1 cellular context compared by ENCODE assay signal in genomic region chr3:57068437-57069089, GRCh38.
A peak's percentile ranks its signal among the peaks of the same experiment; 100 is the strongest.
TF ChIP-seq lines count a peak whose summit lies in the region.

No MANE protein-coding gene starts in this region.

TF ChIP-seq in GM12878, 131 proteins besides CTCF, POLR2A, EP300 and RAD21 (continued from another document and continues in another):
- TF ChIP-seq ASH2L (IDR thresholded peaks at IDR 0.05; ENCODE audit: borderline replicate concordance, low read depth), result no peak
- no peak for TF ChIP-seq RFX5 (IDR thresholded peaks at IDR 0.05; ENCODE audit: low read depth, low read length)
- TF ChIP-seq, protein P1, sequence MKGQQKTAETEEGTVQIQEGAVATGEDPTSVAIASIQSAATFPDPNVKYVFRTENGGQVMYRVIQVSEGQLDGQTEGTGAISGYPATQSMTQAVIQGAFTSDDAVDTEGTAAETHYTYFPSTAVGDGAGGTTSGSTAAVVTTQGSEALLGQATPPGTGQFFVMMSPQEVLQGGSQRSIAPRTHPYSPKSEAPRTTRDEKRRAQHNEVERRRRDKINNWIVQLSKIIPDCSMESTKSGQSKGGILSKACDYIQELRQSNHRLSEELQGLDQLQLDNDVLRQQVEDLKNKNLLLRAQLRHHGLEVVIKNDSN (IDR thresholded peaks at IDR 0.05; ENCODE audit: borderline replicate concordance, extremely low read length, insufficient read depth, low read depth, low read length), result no peak
- TF ChIP-seq HSF1 (IDR thresholded peaks at IDR 0.05; ENCODE audit: low read depth, low read length), result no peak
- no peak for TF ChIP-seq ZNF622 (IDR thresholded peaks at IDR 0.05)
- peak; percentile 83; the same call in 1 of the 2 replicates for TF ChIP-seq ZBED1 (IDR thresholded peaks at IDR 0.05; ENCODE audit: borderline replicate concordance)
- no peak; the same call in 1 of the 2 replicates for TF ChIP-seq ZNF207 (IDR thresholded peaks at IDR 0.05; ENCODE audit: borderline replicate concordance)
- TF ChIP-seq NFIC (IDR thresholded peaks at IDR 0.05; ENCODE audit: low read depth, low read length), result peak; percentile 99
- TF ChIP-seq FOXK2 (IDR thresholded peaks at IDR 0.05), result no peak; the same call in 1 of the 2 replicates
- no peak for TF ChIP-seq E4F1 (IDR thresholded peaks at IDR 0.05; ENCODE audit: borderline replicate concordance, partially characterized antibody)
- TF ChIP-seq, protein P2, sequence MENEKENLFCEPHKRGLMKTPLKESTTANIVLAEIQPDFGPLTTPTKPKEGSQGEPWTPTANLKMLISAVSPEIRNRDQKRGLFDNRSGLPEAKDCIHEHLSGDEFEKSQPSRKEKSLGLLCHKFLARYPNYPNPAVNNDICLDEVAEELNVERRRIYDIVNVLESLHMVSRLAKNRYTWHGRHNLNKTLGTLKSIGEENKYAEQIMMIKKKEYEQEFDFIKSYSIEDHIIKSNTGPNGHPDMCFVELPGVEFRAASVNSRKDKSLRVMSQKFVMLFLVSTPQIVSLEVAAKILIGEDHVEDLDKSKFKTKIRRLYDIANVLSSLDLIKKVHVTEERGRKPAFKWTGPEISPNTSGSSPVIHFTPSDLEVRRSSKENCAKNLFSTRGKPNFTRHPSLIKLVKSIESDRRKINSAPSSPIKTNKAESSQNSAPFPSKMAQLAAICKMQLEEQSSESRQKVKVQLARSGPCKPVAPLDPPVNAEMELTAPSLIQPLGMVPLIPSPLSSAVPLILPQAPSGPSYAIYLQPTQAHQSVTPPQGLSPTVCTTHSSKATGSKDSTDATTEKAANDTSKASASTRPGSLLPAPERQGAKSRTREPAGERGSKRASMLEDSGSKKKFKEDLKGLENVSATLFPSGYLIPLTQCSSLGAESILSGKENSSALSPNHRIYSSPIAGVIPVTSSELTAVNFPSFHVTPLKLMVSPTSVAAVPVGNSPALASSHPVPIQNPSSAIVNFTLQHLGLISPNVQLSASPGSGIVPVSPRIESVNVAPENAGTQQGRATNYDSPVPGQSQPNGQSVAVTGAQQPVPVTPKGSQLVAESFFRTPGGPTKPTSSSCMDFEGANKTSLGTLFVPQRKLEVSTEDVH (IDR thresholded peaks at IDR 0.05; ENCODE audit: low read depth, partially characterized antibody), result no peak
- TF ChIP-seq EZH2 (IDR thresholded peaks at IDR 0.05; ENCODE audit: borderline replicate concordance, control insufficient read depth, low read depth, low read length), result no peak
- peak; percentile 62 for TF ChIP-seq TCF7 (IDR thresholded peaks at IDR 0.05; ENCODE audit: borderline replicate concordance)
- TF ChIP-seq NR2F1 (conservative IDR thresholded peaks at IDR 0.05), result peak; percentile 100
- no peak for TF ChIP-seq BCLAF1 (IDR thresholded peaks at IDR 0.05)
- peak; percentile 79 for TF ChIP-seq SPI1 (IDR thresholded peaks at IDR 0.05; ENCODE audit: borderline replicate concordance, insufficient read depth, low read depth, low read length)
- TF ChIP-seq BRCA1 (IDR thresholded peaks at IDR 0.05; ENCODE audit: low read depth, low read length), result no peak
- no peak for TF ChIP-seq LARP7 (IDR thresholded peaks at IDR 0.05)
- TF ChIP-seq GABPA (IDR thresholded peaks at IDR 0.05; ENCODE audit: low read depth), result no peak
- peak; percentile 98 for TF ChIP-seq IKZF1 (conservative IDR thresholded peaks at IDR 0.05)
- no peak for TF ChIP-seq SMAD5 (IDR thresholded peaks at IDR 0.05; ENCODE audit: low read depth)
- peak; percentile 99 for TF ChIP-seq RELA (IDR thresholded peaks at IDR 0.05; ENCODE audit: borderline replicate concordance, partially characterized antibody)
- TF ChIP-seq CEBPZ (IDR thresholded peaks at IDR 0.05; ENCODE audit: low read depth, low read length), result no peak
- no peak for TF ChIP-seq RBBP5 (conservative IDR thresholded peaks at IDR 0.05)
- no peak for TF ChIP-seq SUZ12 (IDR thresholded peaks at IDR 0.05; ENCODE audit: unreplicated experiment)
- TF ChIP-seq, protein P3, sequence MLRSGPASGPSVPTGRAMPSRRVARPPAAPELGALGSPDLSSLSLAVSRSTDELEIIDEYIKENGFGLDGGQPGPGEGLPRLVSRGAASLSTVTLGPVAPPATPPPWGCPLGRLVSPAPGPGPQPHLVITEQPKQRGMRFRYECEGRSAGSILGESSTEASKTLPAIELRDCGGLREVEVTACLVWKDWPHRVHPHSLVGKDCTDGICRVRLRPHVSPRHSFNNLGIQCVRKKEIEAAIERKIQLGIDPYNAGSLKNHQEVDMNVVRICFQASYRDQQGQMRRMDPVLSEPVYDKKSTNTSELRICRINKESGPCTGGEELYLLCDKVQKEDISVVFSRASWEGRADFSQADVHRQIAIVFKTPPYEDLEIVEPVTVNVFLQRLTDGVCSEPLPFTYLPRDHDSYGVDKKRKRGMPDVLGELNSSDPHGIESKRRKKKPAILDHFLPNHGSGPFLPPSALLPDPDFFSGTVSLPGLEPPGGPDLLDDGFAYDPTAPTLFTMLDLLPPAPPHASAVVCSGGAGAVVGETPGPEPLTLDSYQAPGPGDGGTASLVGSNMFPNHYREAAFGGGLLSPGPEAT (IDR thresholded peaks at IDR 0.05; ENCODE audit: low read depth), result peak; percentile 99
- TF ChIP-seq NFYA (IDR thresholded peaks at IDR 0.05; ENCODE audit: borderline replicate concordance, low read depth, low read length), result no peak
- 0 out of 2 replicates have a peak, but pooled peaks have one; percentile 14 for TF ChIP-seq ZNF384 (IDR thresholded peaks at IDR 0.05; ENCODE audit: borderline replicate concordance, low read depth, low read length)
- peak; percentile 80; the same call in 2 of the 3 replicates for TF ChIP-seq POU2F2 (IDR thresholded peaks at IDR 0.05; ENCODE audit: borderline replicate concordance, low read depth, low read length)
- no peak for TF ChIP-seq YBX1 (IDR thresholded peaks at IDR 0.05)
- peak; percentile 84; the same call in 1 of the 2 replicates for TF ChIP-seq BACH1 (IDR thresholded peaks at IDR 0.05; ENCODE audit: borderline replicate concordance)
- TF ChIP-seq WRNIP1 (IDR thresholded peaks at IDR 0.05; ENCODE audit: borderline replicate concordance, low read depth, low read length), result no peak
- no peak for TF ChIP-seq KAT2A (conservative IDR thresholded peaks at IDR 0.05; ENCODE audit: control insufficient read depth, low read depth, low read length)
- 0 out of 2 replicates have a peak, but pooled peaks have one; percentile 24 for TF ChIP-seq YY1 (IDR thresholded peaks at IDR 0.05; ENCODE audit: low read depth, low read length)
- peak; percentile 82; the same call in 1 of the 2 replicates for TF ChIP-seq CHD2 (IDR thresholded peaks at IDR 0.05; ENCODE audit: borderline replicate concordance, low read depth, low read length)
- TF ChIP-seq CBX3 (IDR thresholded peaks at IDR 0.05; ENCODE audit: borderline replicate concordance, low read depth), result no peak
- peak in 1 of 2 experiments; percentile 25; a peak in 1 of 3 replicates for TF ChIP-seq EGR1 (IDR thresholded peaks at IDR 0.05; ENCODE audit: borderline replicate concordance in 1 of 2, low read depth in 2 of 2, low read length in 2 of 2)
- TF ChIP-seq ATF7 (IDR thresholded peaks at IDR 0.05; ENCODE audit: low read depth), result peak; percentile 95
- no peak for TF ChIP-seq ZNF274 (IDR thresholded peaks at IDR 0.05; ENCODE audit: insufficient read depth, insufficient read length)
- TF ChIP-seq MEF2A (IDR thresholded peaks at IDR 0.05; ENCODE audit: insufficient read depth, low read depth, low read length), result peak; percentile 61
- TF ChIP-seq RUNX3 (IDR thresholded peaks at IDR 0.05; ENCODE audit: low read length), result peak; percentile 98
- TF ChIP-seq MXI1 (IDR thresholded peaks at IDR 0.05; ENCODE audit: low read depth, low read length), result peak; percentile 83
- TF ChIP-seq SP1 (IDR thresholded peaks at IDR 0.05; ENCODE audit: low read depth, low read length), result peak; percentile 78
- TF ChIP-seq PAX5 (IDR thresholded peaks at IDR 0.05; ENCODE audit: borderline replicate concordance, low read depth, low read length), result peak; percentile 100
- no peak for TF ChIP-seq IRF5 (IDR thresholded peaks at IDR 0.05; ENCODE audit: borderline replicate concordance)
- TF ChIP-seq CHD4 (IDR thresholded peaks at IDR 0.05), result 0 out of 2 replicates have a peak, but pooled peaks have one; percentile 31
- no peak for TF ChIP-seq HCFC1 (IDR thresholded peaks at IDR 0.05; ENCODE audit: low read length)
- TF ChIP-seq MYB (IDR thresholded peaks at IDR 0.05; ENCODE audit: borderline replicate concordance, low read depth, low read length), result no peak
